Comparison of ENCODE assay signal across 27 cellular contexts in genomic region chr2:154706660-154707059, GRCh38. TPM values are rescaled to one million over a fixed set of nuclear protein-coding genes. Genes with fewer than 3 reads are reported as not detected.
"Had no signal": no experiment of that assay in that cellular context is flagged by ENCODE, and none has a peak within 500 bp of the region (broad histone marks: within the 10 kb centered on the region; RNA-seq: fewer than 3 reads in every experiment).

No MANE protein-coding gene starts in this region.

- H3K27ac ChIP-seq: coronary artery, esophagus squamous epithelium, gastroesophageal sphincter, sigmoid colon, upper lobe of left lung had no signal

- H3K36me3 ChIP-seq: esophagus squamous epithelium, gastroesophageal sphincter, sigmoid colon, upper lobe of left lung had no signal

- ATAC-seq: activated T-cell treated with anti-CD3 and anti-CD28 coated beads, Interleukin-2, amount 50 U/mL, for 4 hours; gastroesophageal sphincter; left ventricle myocardium superior; natural killer cell treated with Interleukin-12 subunit alpha and Interleukin-12 subunit beta and Interleukin-15 and Interleukin-18, amount 100 ng/mL, for 72 hours; stimulated activated naive CD8-positive, alpha-beta T cell treated with anti-CD3 and anti-CD28 coated beads, Interleukin-15, Interleukin-2, amounts not matched to agents 100 U/mL and 50 U/mL, for 24 hours; WTC11 had no signal

- H3K9me3 ChIP-seq: esophagus squamous epithelium, gastroesophageal sphincter, sigmoid colon, upper lobe of left lung had no signal

- H3K27me3 ChIP-seq: esophagus squamous epithelium, gastroesophageal sphincter, sigmoid colon, upper lobe of left lung had no signal

- H3K4me1 ChIP-seq: esophagus squamous epithelium, gastroesophageal sphincter, sigmoid colon, upper lobe of left lung had no signal

- FAIRE-seq: bronchial epithelial cell, TTC549 had no signal

- DNase-seq: activated CD4-positive, alpha-beta T cell treated with anti-CD3 and anti-CD28 coated beads, Interleukin-2, amount 50 U/mL, for 4 hours; activated CD8-positive, alpha-beta memory T cell treated with anti-CD3 and anti-CD28 coated beads, Interleukin-2, amount 50 U/mL, for 48 hours; activated naive CD4-positive, alpha-beta T cell treated with anti-CD3 and anti-CD28 coated beads for 36 hours; activated naive CD8-positive, alpha-beta T cell treated with anti-CD3 and anti-CD28 coated beads, Interleukin-2, amount 10 ng/mL, durations not matched to agents 7 days and 5 days; activated T-cell treated with anti-CD3 and anti-CD28 coated beads, Interleukin-2, amount 50 U/mL, for 4 hours; amniotic stem cell; cerebellar nuclear complex; endodermal cell; esophagus squamous epithelium; head of caudate nucleus; hypothalamus; left ventricle myocardium superior; midbrain; retina; sigmoid colon; stimulated activated CD4-positive, alpha-beta T cell treated with anti-CD3 and anti-CD28 coated beads, Interleukin-4, amount 100 ng/mL, for 24 hours; stimulated activated naive CD8-positive, alpha-beta T cell treated with anti-CD3 and anti-CD28 coated beads, Interleukin-15, Interleukin-2, amounts not matched to agents 100 U/mL and 50 U/mL, for 24 hours; upper lobe of left lung had no signal

- H3K4me3 ChIP-seq: coronary artery, esophagus squamous epithelium, gastroesophageal sphincter, sigmoid colon, upper lobe of left lung had no signal

RNA-seq across cellular contexts. Expression of gene KCNJ3, which starts 8.2 kb away (rescaled TPM):
- total RNA-seq: activated CD8-positive, alpha-beta memory T cell treated with anti-CD3 and anti-CD28 coated beads for 36 hours; activated naive CD4-positive, alpha-beta T cell treated with anti-CD3 and anti-CD28 coated beads for 36 hours; activated naive CD8-positive, alpha-beta T cell treated with anti-CD3 and anti-CD28 coated beads, Interleukin-2, amount 10 ng/mL, durations not matched to agents 7 days and 5 days; activated T-cell treated with anti-CD3 and anti-CD28 coated beads, Interleukin-2, amount 50 U/mL, for 4 hours; bronchial epithelial cell; esophagus squamous epithelium; natural killer cell treated with Interleukin-12 subunit alpha and Interleukin-12 subunit beta and Interleukin-15 and Interleukin-18, amount 100 ng/mL, for 72 hours; osteocyte; subcutaneous adipose tissue; upper lobe of left lung had no signal
